ENCODE assay signal across 9 cellular contexts in the genomic region with DNA sequence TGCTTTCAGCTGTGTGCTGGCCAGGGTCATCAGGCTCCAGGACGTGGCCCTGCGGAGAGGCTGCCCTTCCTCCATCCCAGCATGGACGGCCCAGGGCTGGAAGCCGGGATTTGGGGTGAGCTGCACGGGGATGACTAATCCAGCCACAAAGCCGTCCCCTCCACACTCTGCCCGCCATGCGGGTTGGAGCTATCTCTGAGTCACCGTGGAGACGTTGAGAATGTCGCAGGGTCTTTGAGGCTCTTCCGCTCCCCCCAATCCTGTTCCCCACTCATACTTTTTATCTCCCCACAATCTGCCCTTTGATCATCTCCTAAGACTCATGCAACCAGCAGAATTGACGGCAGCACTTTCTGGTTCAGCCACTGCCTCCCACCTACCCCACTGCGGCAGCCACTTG. TPM values are rescaled to one million over a fixed set of nuclear protein-coding genes. Genes with fewer than 3 reads are reported as not detected.
DNase-seq lines count a peak whose midpoint lies in the region; ATAC-seq, FAIRE-seq and TF ChIP-seq lines count a peak whose summit lies in the region.
"Not testable (repeated sequence)": the region's sequence is repeated elsewhere in the genome, so short reads cannot be mapped to it uniquely, and the experiment has no call there.
"Had no signal": no experiment of that assay in that cellular context is flagged by ENCODE, and none has a peak within 500 bp of the region (broad histone marks: within the 10 kb centered on the region; RNA-seq: fewer than 3 reads in every experiment).

No MANE protein-coding gene starts in this region.

- H3K36me3 Mint-ChIP-seq in Calu3 (ENCODE audit: insufficient read depth, unreplicated experiment); astrocyte (ENCODE audit: low read depth, unreplicated experiment); naive thymus-derived CD8-positive, alpha-beta T cell: not testable (repeated sequence)

- H3K4me2 ChIP-seq in astrocyte (ENCODE audit: low read length): peak overlapping the region; percentile 81

- H3K9me3 ChIP-seq in RWPE2 (ENCODE audit: severe bottlenecking); astrocyte (ENCODE audit: insufficient read depth, low read depth, low read length): not testable (repeated sequence)

- not testable (repeated sequence) for BruUV-seq in Calu3 (replicated peaks; lab: Mats Ljungman, UMichigan)

- FAIRE-seq in astrocyte (lab: Jason Lieb, UNC): peak; percentile 81

- not testable (repeated sequence) for H3K27me3 ChIP-seq in RWPE2 (ENCODE audit: insufficient read depth, poor library complexity, severe bottlenecking); astrocyte (ENCODE audit: insufficient read depth, low read length)

- peak overlapping the region; percentile 9 for H3K27ac Mint-ChIP-seq in Calu3 (ENCODE audit: unreplicated experiment)
- H3K27ac Mint-ChIP-seq in astrocyte (ENCODE audit: unreplicated experiment): not testable (repeated sequence)
- peak overlapping the region in 2 of 10 donors; percentile 16 to 45 for H3K27ac Mint-ChIP-seq in naive thymus-derived CD8-positive, alpha-beta T cell

- CTCF ChIA-PET in Calu3 (lab: Charles Lee): not testable (repeated sequence)

- not testable (repeated sequence) for H3K4me1 ChIP-seq in RWPE2 (ENCODE audit: insufficient read depth, poor library complexity, severe bottlenecking); astrocyte (ENCODE audit: insufficient read depth, low read length)

- intact Hi-C loops in Calu3 (cut with micrococcal nuclease; ENCODE audit: unreplicated experiment); Right ventricle myocardium inferior (cut with DNase I): not testable (repeated sequence)

- not testable (repeated sequence) for H3K79me2 ChIP-seq in astrocyte (ENCODE audit: insufficient read depth, low read length)

- peaks cover 13% of the 10 kb centered on the region for H3K4me1 Mint-ChIP-seq in Calu3 (ENCODE audit: low read depth, unreplicated experiment)
- H3K4me1 Mint-ChIP-seq in astrocyte (ENCODE audit: low read depth, unreplicated experiment); naive thymus-derived CD8-positive, alpha-beta T cell: not testable (repeated sequence)

- H2AFZ ChIP-seq in astrocyte (ENCODE audit: low read depth, low read length): not testable (repeated sequence)

- H4K20me1 ChIP-seq in astrocyte (ENCODE audit: insufficient read depth, low read length): not testable (repeated sequence)

- not testable (repeated sequence) for H3K36me3 ChIP-seq in RWPE2 (ENCODE audit: low read depth); astrocyte (ENCODE audit: insufficient read depth, low read length)

- peak; percentile 38 for DNase-seq in Calu3
- DNase-seq in Jurkat, Clone E6-1 (ENCODE audit: low read depth, low spot score): peak; percentile 80
- DNase-seq in RWPE2 (ENCODE audit: low spot score): not testable (repeated sequence)
- peak; percentile 59 for DNase-seq in activated CD8-positive, alpha-beta memory T cell treated with anti-CD3 and anti-CD28 coated beads for 24 hours
- DNase-seq in astrocyte (ENCODE audit: low read depth): peak; percentile 84
- peak; percentile 27 for DNase-seq in Right ventricle myocardium inferior (ENCODE audit: missing footprints)
- DNase-seq in naive thymus-derived CD8-positive, alpha-beta T cell: peak in 3 of 10 donors; percentile 15 to 31 (median 17)
- peak; percentile 12 for DNase-seq in stimulated activated CD8-positive, alpha-beta memory T cell treated with anti-CD3 and anti-CD28 coated beads, Interleukin-4, amount 100 ng/mL, for 24 hours (ENCODE audit: low read depth)

- POLR2A ChIA-PET in naive thymus-derived CD8-positive, alpha-beta T cell (lab: Charles Lee): not testable (repeated sequence)

- H3K4me3 ChIP-seq in Jurkat, Clone E6-1 (ENCODE audit: low read length); RWPE2 (ENCODE audit: severe bottlenecking): not testable (repeated sequence)
- peak overlapping the region; percentile 10 for H3K4me3 ChIP-seq in astrocyte (ENCODE audit: insufficient read depth, low read depth, low read length)

- peak overlapping the region; percentile 48 for H3K9ac ChIP-seq in astrocyte (ENCODE audit: low read length)

- H3K9me3 Mint-ChIP-seq in Calu3 (ENCODE audit: low read depth, unreplicated experiment); astrocyte (ENCODE audit: unreplicated experiment); naive thymus-derived CD8-positive, alpha-beta T cell: not testable (repeated sequence)

- H3K27me3 Mint-ChIP-seq in Calu3 (ENCODE audit: unreplicated experiment) (peaks cover 18% of the 10 kb centered on the region), astrocyte (ENCODE audit: low read depth, unreplicated experiment) (peaks cover 15% of the 10 kb centered on the region)
- H3K27me3 Mint-ChIP-seq in naive thymus-derived CD8-positive, alpha-beta T cell: not testable (repeated sequence)

- peak overlapping the region; percentile 7 for H3K4me3 Mint-ChIP-seq in Calu3 (ENCODE audit: low read depth, unreplicated experiment)
- not testable (repeated sequence) for H3K4me3 Mint-ChIP-seq in astrocyte (ENCODE audit: unreplicated experiment)
- H3K4me3 Mint-ChIP-seq in naive thymus-derived CD8-positive, alpha-beta T cell: peak overlapping the region in 2 of 10 donors; percentile 11 to 53

- not testable (repeated sequence) for H3K27ac ChIP-seq in RWPE2 (ENCODE audit: poor library complexity, severe bottlenecking); astrocyte (ENCODE audit: low read depth, low read length)

- TF ChIP-seq CTCF in Calu3 (IDR thresholded peaks at IDR 0.05; ENCODE audit: unreplicated experiment); RWPE2 (IDR thresholded peaks at IDR 0.05; ENCODE audit: poor library complexity, severe bottlenecking); astrocyte (IDR thresholded peaks at IDR 0.05; ENCODE audit: insufficient read depth, low read depth, low read length): not testable (repeated sequence)

- ATAC-seq in RWPE2 (ENCODE audit: low read depth): 0 out of 3 replicates have a peak, but pooled peaks have one; percentile 15
- not testable (repeated sequence) for ATAC-seq in Right ventricle myocardium inferior
- ATAC-seq in naive thymus-derived CD8-positive, alpha-beta T cell: peak; percentile 56 to 72

RNA-seq across cellular contexts. Expression of a gene that starts 22.6 kb away (rescaled TPM):
- total RNA-seq in Calu3 (2022) (1.5 and 2.7 TPM in 2 replicates), astrocyte (1.2 and 1.4 TPM in 2 replicates), Right ventricle myocardium inferior (7.4 TPM)
- 3.2 TPM for polyA plus RNA-seq in Jurkat, Clone E6-1 (2012; ENCODE audit: insufficient read depth, insufficient read length)
- total RNA-seq in naive thymus-derived CD8-positive, alpha-beta T cell: under 1 TPM; 0.49 to 0.74 TPM
- under 1 TPM in 2 of 3 donors, not detected in 1; 0.04 to 0.10 TPM for polyA plus RNA-seq in naive thymus-derived CD8-positive, alpha-beta T cell
- polyA plus RNA-seq: IgD-negative memory B cell had no signal

RNA-seq across cellular contexts. Expression of a gene that starts 52.6 kb away (rescaled TPM):
- total RNA-seq in Calu3 (2022) (3.1 and 3.2 TPM in 2 replicates), astrocyte (1.3 and 2.5 TPM in 2 replicates), Right ventricle myocardium inferior (8.0 TPM)
- 5.8 TPM for polyA plus RNA-seq in Jurkat, Clone E6-1 (2012; ENCODE audit: insufficient read depth, insufficient read length)
- 1 to 10 TPM; 6.4 to 7.2 TPM for total RNA-seq in naive thymus-derived CD8-positive, alpha-beta T cell
- 1 to 10 TPM in 2 of 3 donors, under 1 TPM in 1; 0.77 to 1.5 (median 1.0) TPM for polyA plus RNA-seq in naive thymus-derived CD8-positive, alpha-beta T cell
